ENCODE assay signal across 12 cellular contexts in the genomic region with DNA sequence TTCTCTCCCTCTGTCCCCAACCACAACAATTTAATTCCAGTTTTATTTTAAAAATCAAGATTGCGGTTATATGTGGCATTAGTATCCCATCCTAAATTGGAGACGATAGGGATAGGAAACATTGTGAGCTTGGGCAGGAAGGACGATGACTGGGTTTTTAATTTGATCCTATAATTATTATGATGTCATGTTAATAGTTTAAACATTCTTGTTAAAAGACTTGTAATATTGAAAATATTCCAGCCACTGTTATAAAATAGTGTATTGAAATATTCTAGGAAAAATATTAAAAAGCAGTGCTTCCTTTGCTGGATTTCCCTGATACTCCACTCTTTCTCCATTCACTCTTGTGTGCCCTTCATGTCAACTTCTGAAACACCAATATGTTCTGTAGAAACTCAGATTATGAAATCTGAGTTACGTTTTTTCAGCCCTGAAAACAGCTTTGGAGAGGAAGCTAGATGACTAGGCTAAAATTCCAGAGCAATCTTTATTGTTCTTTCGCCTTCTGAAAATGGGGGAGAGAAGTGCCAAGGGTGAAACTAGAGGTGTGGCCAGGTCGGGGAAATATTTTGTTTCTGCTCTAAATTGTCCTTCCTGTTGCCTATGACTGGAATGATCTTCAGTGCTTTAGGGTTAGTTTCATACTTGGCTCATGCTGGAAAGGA. TPM values are rescaled to one million over a fixed set of nuclear protein-coding genes. Genes with fewer than 3 reads are reported as not detected.
DNase-seq lines count a peak whose midpoint lies in the region; ATAC-seq, FAIRE-seq and TF ChIP-seq lines count a peak whose summit lies in the region.
"Had no signal": no experiment of that assay in that cellular context is flagged by ENCODE, and none has a peak within 500 bp of the region (broad histone marks: within the 10 kb centered on the region; RNA-seq: fewer than 3 reads in every experiment).

No MANE protein-coding gene starts in this region.

- ATAC-seq in Panc1: no peak; the same call in 1 of the 2 replicates
- ATAC-seq in pancreas: peak; percentile 45 to 82 (median 70)
- ATAC-seq: activated T-cell treated with anti-CD3 and anti-CD28 coated beads, Interleukin-2, amount 50 U/mL, for 72 hours had no signal

- no peak for TF ChIP-seq CTCF in Panc1 (IDR thresholded peaks at IDR 0.05)
- TF ChIP-seq CTCF in esophagus muscularis mucosa (IDR thresholded peaks at IDR 0.05): no peak
- TF ChIP-seq CTCF in pancreas (IDR thresholded peaks at IDR 0.05): no peak

- WGBS in esophagus muscularis mucosa: 65% methylated on average over 6 of the region's 6 CpGs
- WGBS in pancreas, 2 donors: 41 to 44% methylated on average over 6 of the region's 6 CpGs

- CTCF ChIA-PET in Panc1 (lab: Charles Lee): no interaction called here
- CTCF ChIA-PET in activated naive CD4-positive, alpha-beta T cell treated with anti-CD3 and anti-CD28 coated beads, Interleukin-2, amount 10 ng/mL, durations not matched to agents 7 days and 5 days (lab: Charles Lee): no interaction called here

- H3K4me3 ChIP-seq in GM08714 (ENCODE audit: low read length): peak overlapping the region; percentile 46; the same call in 1 of the 2 replicates
- peak overlapping the region in 1 of 2 experiments; percentile 5; a peak in 1 of 4 replicates for H3K4me3 ChIP-seq in Panc1 (ENCODE audit: low read depth in 2 of 2, low read length in 2 of 2)
- peak overlapping the region in 1 of 4 donors; percentile 4 for H3K4me3 ChIP-seq in esophagus muscularis mucosa
- H3K4me3 ChIP-seq in pancreas: peak overlapping the region in 2 of 4 donors; percentile 11 to 12

- TF ChIP-seq POLR2A in esophagus muscularis mucosa (IDR thresholded peaks at IDR 0.05; ENCODE audit: low read depth): no peak

- intact Hi-C loops in Panc1 (cut with micrococcal nuclease; ENCODE audit: unreplicated experiment): no loop called here
- intact Hi-C loops in esophagus muscularis mucosa (cut with DNase I): no loop called here
- intact Hi-C loops in pancreas (cut with DNase I): no loop called here

- H3K27me3 ChIP-seq in Panc1 (ENCODE audit: control insufficient read depth, insufficient read depth, low read length) (no peaks in the 10 kb centered on the region), esophagus muscularis mucosa (no peaks in the 10 kb centered on the region), pancreas (no peaks in the 10 kb centered on the region)
- H3K27me3 ChIP-seq: Peyer's patch had no signal

- no peak for FAIRE-seq in pancreas (lab: Jason Lieb, UNC)

- H3K36me3 ChIP-seq in Panc1 (ENCODE audit: control insufficient read depth, insufficient read depth, low read length) (no peaks in the 10 kb centered on the region), esophagus muscularis mucosa (no peaks in the 10 kb centered on the region), pancreas (no peaks in the 10 kb centered on the region)
- H3K36me3 ChIP-seq: Peyer's patch had no signal

- H3K27ac ChIP-seq in Panc1 (ENCODE audit: low read length): peak overlapping the region; percentile 86
- peak overlapping the region; percentile 11 to 53 (median 12) for H3K27ac ChIP-seq in esophagus muscularis mucosa (replicated peaks in 1 of 4)
- H3K27ac ChIP-seq in pancreas: peak overlapping the region; percentile 43 to 93 (median 66)

- in situ Hi-C loops in Panc1 (cut with HindIII; ENCODE audit: low pct_unique_long_range_greater_than_20kb, low sequenced_read_pairs): no loop called here

- no peak for DNase-seq in Panc1 (ENCODE audit: low read depth, low spot score)
- DNase-seq in esophagus muscularis mucosa (ENCODE audit: extremely low spot score): no peak
- no peak for DNase-seq in pancreas
- DNase-seq in activated naive CD4-positive, alpha-beta T cell treated with anti-CD3 and anti-CD28 coated beads, Interleukin-2, amount 10 ng/mL, durations not matched to agents 7 days and 5 days: no peak
- no peak for DNase-seq in DMS 273 (lab: John Stamatoyannopoulos, UW; ENCODE audit: unreplicated experiment)
- DNase-seq in nucleus accumbens (lab: John Stamatoyannopoulos, UW): no peak
- DNase-seq in central memory CD4-positive, alpha-beta T cell: no peak
- DNase-seq: activated T-cell treated with anti-CD3 and anti-CD28 coated beads, Interleukin-2, amount 50 U/mL, for 72 hours; DMS 273 treated with DMSO at 0.1 percent for 48 hours; foreskin fibroblast; Peyer's patch had no signal

- no peak for TF ChIP-seq EP300 in esophagus muscularis mucosa (IDR thresholded peaks at IDR 0.05)

- BruUV-seq in Panc1 (replicated peaks; lab: Mats Ljungman, UMichigan): no TSS peak

- no peak overlapping the region for H3K4me3 Mint-ChIP-seq in activated naive CD4-positive, alpha-beta T cell treated with anti-CD3 and anti-CD28 coated beads, Interleukin-2, amount 10 ng/mL, durations not matched to agents 7 days and 5 days

- H3K4me1 ChIP-seq in Panc1 (ENCODE audit: control insufficient read depth, insufficient read depth, low read length) (peaks cover 21% of the 10 kb centered on the region), esophagus muscularis mucosa (peaks cover 0 to 15% (median 10%) of the 10 kb centered on the region in 4 donors), pancreas (peaks cover 4 to 24% (median 21%) of the 10 kb centered on the region in 3 donors)
- H3K4me1 ChIP-seq: Peyer's patch had no signal

- no peaks in the 10 kb centered on the region for H3K36me3 Mint-ChIP-seq in activated naive CD4-positive, alpha-beta T cell treated with anti-CD3 and anti-CD28 coated beads, Interleukin-2, amount 10 ng/mL, durations not matched to agents 7 days and 5 days

- no peak overlapping the region for H3K27ac Mint-ChIP-seq in activated naive CD4-positive, alpha-beta T cell treated with anti-CD3 and anti-CD28 coated beads, Interleukin-2, amount 10 ng/mL, durations not matched to agents 7 days and 5 days
- H3K27ac Mint-ChIP-seq: activated T-cell treated with anti-CD3 and anti-CD28 coated beads, Interleukin-2, amount 50 U/mL, for 72 hours had no signal

- peaks cover 8% of the 10 kb centered on the region for H3K27me3 Mint-ChIP-seq in activated naive CD4-positive, alpha-beta T cell treated with anti-CD3 and anti-CD28 coated beads, Interleukin-2, amount 10 ng/mL, durations not matched to agents 7 days and 5 days

- peaks cover 3% of the 10 kb centered on the region for H3K4me1 Mint-ChIP-seq in activated naive CD4-positive, alpha-beta T cell treated with anti-CD3 and anti-CD28 coated beads, Interleukin-2, amount 10 ng/mL, durations not matched to agents 7 days and 5 days

- no peaks in the 10 kb centered on the region for H3K9me3 Mint-ChIP-seq in activated naive CD4-positive, alpha-beta T cell treated with anti-CD3 and anti-CD28 coated beads, Interleukin-2, amount 10 ng/mL, durations not matched to agents 7 days and 5 days
- H3K9me3 Mint-ChIP-seq: activated T-cell treated with anti-CD3 and anti-CD28 coated beads, Interleukin-2, amount 50 U/mL, for 72 hours had no signal

- H3K9me3 ChIP-seq in Panc1 (ENCODE audit: control insufficient read depth, insufficient read depth, low read depth, low read length) (no peaks in the 10 kb centered on the region), esophagus muscularis mucosa (no peaks in the 10 kb centered on the region), pancreas (no peaks in the 10 kb centered on the region)
- H3K9me3 ChIP-seq: Peyer's patch had no signal

- POLR2A ChIA-PET in Panc1 (lab: Charles Lee): no interaction called here

RNA-seq across cellular contexts. Expression of a gene that starts 46.1 kb away (rescaled TPM):
- 26.6 TPM for total RNA-seq in Panc1 (2021; ENCODE audit: unreplicated experiment)
- polyA plus RNA-seq in Panc1 (2012; ENCODE audit: insufficient read length): 13.9 TPM
- total RNA-seq in esophagus muscularis mucosa: 10 to 100 TPM; 12.8 to 44.9 (median 19.6) TPM
- total RNA-seq in pancreas: 10 to 100 TPM; 17.5 to 43.1 (median 24.0) TPM
- polyA plus RNA-seq in pancreas: 10 to 100 TPM; 17.2 to 22.8 TPM

Comparison
In these comparisons a context has a peak if more than half of its experiments do, and no peak if none do; other contexts are left out.
1. H3K27ac ChIP-seq: peak in every context shown above with its lines; median percentile 86 in Panc1; 66 in pancreas; 12 in esophagus muscularis mucosa.